7 cellular contexts compared by ENCODE assay signal in the genomic region with DNA sequence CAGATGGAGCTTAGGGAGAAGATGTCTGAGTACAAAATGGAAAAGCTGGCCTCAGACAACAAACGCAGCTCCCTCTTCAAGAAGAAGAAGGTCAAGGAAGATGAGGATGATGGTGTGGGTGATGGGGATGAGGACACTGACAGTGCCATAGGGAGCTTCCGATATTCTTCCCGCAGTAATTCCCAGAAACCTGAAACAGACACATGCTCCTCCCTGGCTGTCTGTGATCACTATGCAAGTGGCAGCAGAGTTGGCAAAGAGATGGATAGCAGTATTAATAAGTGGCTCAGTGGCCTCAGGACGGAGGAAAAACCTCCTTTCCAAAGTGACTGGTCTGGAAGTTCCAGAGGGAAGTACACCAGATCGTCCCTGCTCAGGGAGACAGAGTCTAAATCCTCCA. TPM values are rescaled to one million over a fixed set of nuclear protein-coding genes. Genes with fewer than 3 reads are reported as not detected.
"Had no signal": no experiment of that assay in that cellular context is flagged by ENCODE, and none has a peak within 500 bp of the region (broad histone marks: within the 10 kb centered on the region; RNA-seq: fewer than 3 reads in every experiment).

No MANE protein-coding gene starts in this region.

- DNase-seq: H9, HFFc6 had no signal

- H2AFZ ChIP-seq: GM23338 had no signal

- H3K4me2 ChIP-seq: GM23338 had no signal

- H3K27ac Mint-ChIP-seq: GM23338, HFFc6, IgD-negative memory B cell had no signal

- H3K36me3 Mint-ChIP-seq: IgD-negative memory B cell had no signal

- ATAC-seq: GM23338, HCT116, HepG2 had no signal

- H3K4me3 Mint-ChIP-seq: GM23338, H9, HFFc6, IgD-negative memory B cell had no signal

- H3K4me1 Mint-ChIP-seq: IgD-negative memory B cell had no signal

- H3K27ac ChIP-seq: HL-60 had no signal

- H3K9me3 Mint-ChIP-seq: GM23338, H9, HFFc6, IgD-negative memory B cell had no signal

- H3K4me3 ChIP-seq: GM23338 had no signal

RNA-seq across cellular contexts. Expression of a gene that starts 33.8 kb away (rescaled TPM):
- total RNA-seq: HepG2, HFFc6 had no signal
- polyA plus RNA-seq: HepG2, IgD-negative memory B cell had no signal

RNA-seq across cellular contexts. Expression of a gene that starts 37.5 kb away (rescaled TPM):
- total RNA-seq: H9, HepG2, HFFc6 had no signal
- polyA plus RNA-seq: HepG2 had no signal
